Comparison of ENCODE assay signal across 13 cellular contexts in genomic region chr2:223042704-223043118, GRCh38. TPM values are rescaled to one million over a fixed set of nuclear protein-coding genes. Genes with fewer than 3 reads are reported as not detected.
A peak's percentile ranks its signal among the peaks of the same experiment; 100 is the strongest.
DNase-seq lines count a peak whose midpoint lies in the region; ATAC-seq, FAIRE-seq and TF ChIP-seq lines count a peak whose summit lies in the region.
"Had no signal": no experiment of that assay in that cellular context is flagged by ENCODE, and none has a peak within 500 bp of the region (broad histone marks: within the 10 kb centered on the region; RNA-seq: fewer than 3 reads in every experiment).

No MANE protein-coding gene starts in this region.

- H3K9me3 ChIP-seq in A549 (no peaks in the 10 kb centered on the region), SK-N-MC (ENCODE audit: low read depth, low read length) (peaks cover 7% of the 10 kb centered on the region; the same call in 1 of the 2 replicates)

- CTCF ChIA-PET in A549 (lab: Yijun Ruan, JAX), result interaction anchor here (0.5 to 1.2 kb wide), 5 partner anchors 9 to 720 kb away, joined by 3 to 4 read pairs (median 3); partner anchors contain the start of gene KCNE4

- peak overlapping the region; percentile 37 for H3K9ac ChIP-seq in SK-N-MC (ENCODE audit: insufficient read length)

- peaks cover 51% of the 10 kb centered on the region for H3K4me1 ChIP-seq in A549

- WGBS in A549 (ENCODE audit: missing lambda C conversion rate), result 77% methylated on average over 1 of the region's 1 CpG

- peak overlapping the region; percentile 82 to 89 for H3K27ac ChIP-seq in A549
- H3K27ac ChIP-seq in SK-N-MC, result peak overlapping the region; percentile 98

- intact Hi-C loops in cardiac septum (cut with DNase I), result loop anchor here (10.0 kb wide), 1 partner anchor 422 kb away; no protein-coding TSS in a partner anchor

- TF ChIP-seq RAD21 in A549 (conservative IDR thresholded peaks at IDR 0.05 in 1 of 2, IDR thresholded peaks at IDR 0.05 in 1 of 2), result no peak

- ATAC-seq in A549, result peak; percentile 20 to 36; a peak in 4 of 6 replicates
- ATAC-seq in GM19023 (IDR thresholded peaks at IDR 0.05; ENCODE audit: unreplicated experiment), result no peak
- ATAC-seq in HG03025 (IDR thresholded peaks at IDR 0.05; ENCODE audit: low FRiP score, unreplicated experiment), result no peak

- peak overlapping the region; percentile 73 for H3K4me2 ChIP-seq in A549

- FAIRE-seq in A549 (lab: Jason Lieb, UNC), result no peak
- FAIRE-seq: small intestine had no signal

- TF ChIP-seq POLR2A in A549 (IDR thresholded peaks at IDR 0.05; ENCODE audit: low read length), result no peak

- DNase-seq in A549 (ENCODE audit: low read depth in 1 of 2, low spot score in 1 of 2) (peak in 1 of 2 experiments; percentile 65), GF-D8 (lab: John Stamatoyannopoulos, UW) (peak; percentile 29), SK-N-MC (ENCODE audit: low read depth, low spot score) (no peak), glomerular visceral epithelial cell (ENCODE audit: extremely low spot score) (peak; percentile 33), cardiac septum (ENCODE audit: low spot score) (no peak), GM10266 (ENCODE audit: extremely low spot score) (no peak)
- DNase-seq: activated CD4-positive, alpha-beta T cell treated with anti-CD3 and anti-CD28 coated beads, Interleukin-2, amount 50 U/mL, for 48 hours; naive thymus-derived CD4-positive, alpha-beta T cell; NCI-H1048; NCI-H510A treated with DMSO at 0.1 percent for 48 hours; small intestine had no signal

- TF ChIP-seq EP300 in A549 (IDR thresholded peaks at IDR 0.05), result peak in 1 of 2 experiments; percentile 55; a peak in 1 of 5 replicates

- TF ChIP-seq CTCF in A549 (IDR thresholded peaks at IDR 0.05) (no peak), GM10266 (IDR thresholded peaks at IDR 0.05; ENCODE audit: control insufficient read depth, insufficient read depth, low read depth, missing control alignments) (no peak)

- no peaks in the 10 kb centered on the region for H3K36me3 ChIP-seq in SK-N-MC (ENCODE audit: insufficient read depth, low read length)

- H3K4me3 ChIP-seq in A549 (no peak overlapping the region), SK-N-MC (peak overlapping the region; percentile 48)

- POLR2A ChIA-PET in A549 (lab: Yijun Ruan, JAX), result interaction anchor here (0.7 to 0.8 kb wide), 2 partner anchors 9 to 13 kb away, joined by 3 to 6 read pairs; partner anchors contain the start of gene KCNE4

TF ChIP-seq in A549, 52 proteins besides CTCF, POLR2A, EP300 and RAD21:
- TF ChIP-seq HEYL (CRISPR knock-in tag; IDR thresholded peaks at IDR 0.05) (0 out of 2 replicates have a peak, but pooled peaks have one; percentile 58), NFE2L2 (conservative IDR thresholded peaks at IDR 0.05; ENCODE audit: low read length) (peak; percentile 68), MAX (IDR thresholded peaks at IDR 0.05) (peak; percentile 37), BCL3 (IDR thresholded peaks at IDR 0.05) (no peak), MAFK (IDR thresholded peaks at IDR 0.05; ENCODE audit: partially characterized antibody) (peak; percentile 92), NR3C1 (IDR thresholded peaks at IDR 0.05) (no peak)

RNA-seq across cellular contexts. Expression of gene KCNE4, which starts 9.3 kb away (rescaled TPM):
- polyA plus RNA-seq in A549 (2011; rRNA removed) (3.6 and 4.1 TPM in 2 replicates), A549 (2017; fragmentation: RNase III; extraction: RNeasy Plus Mini Kit Qiagen cat#74134 plus additional on column Dnase treatment) (0.68 to 2.3 TPM (median 1.4 TPM) in 3 replicates)
- polyA plus RNA-seq in A549 (2012; cell fraction: cytosol; rRNA removed), result 0.59 and 0.63 TPM in 2 replicates
- polyA plus RNA-seq in A549 (2012; cell fraction: nucleus; rRNA removed), result 0.64 and 0.94 TPM in 2 replicates
- polyA minus RNA-seq in A549 (2011; rRNA and poly(A)+ RNA removed), result 1.8 and 2.2 TPM in 2 replicates
- total RNA-seq in cardiac septum, result 1.7 TPM
- total RNA-seq: naive thymus-derived CD4-positive, alpha-beta T cell had no signal
- polyA plus RNA-seq: naive thymus-derived CD4-positive, alpha-beta T cell had no signal

Comparison
In these comparisons a context has a peak if more than half of its experiments do, and no peak if none do; other contexts are left out.
1. ATAC-seq: peak in A549 (2 of 2); none in GM19023 (single experiment) and HG03025 (single experiment).
2. DNase-seq: peak in GF-D8 (single experiment) and glomerular visceral epithelial cell (single experiment); none in SK-N-MC (single experiment), cardiac septum (single experiment) and GM10266 (single experiment).